In the genomic region with DNA sequence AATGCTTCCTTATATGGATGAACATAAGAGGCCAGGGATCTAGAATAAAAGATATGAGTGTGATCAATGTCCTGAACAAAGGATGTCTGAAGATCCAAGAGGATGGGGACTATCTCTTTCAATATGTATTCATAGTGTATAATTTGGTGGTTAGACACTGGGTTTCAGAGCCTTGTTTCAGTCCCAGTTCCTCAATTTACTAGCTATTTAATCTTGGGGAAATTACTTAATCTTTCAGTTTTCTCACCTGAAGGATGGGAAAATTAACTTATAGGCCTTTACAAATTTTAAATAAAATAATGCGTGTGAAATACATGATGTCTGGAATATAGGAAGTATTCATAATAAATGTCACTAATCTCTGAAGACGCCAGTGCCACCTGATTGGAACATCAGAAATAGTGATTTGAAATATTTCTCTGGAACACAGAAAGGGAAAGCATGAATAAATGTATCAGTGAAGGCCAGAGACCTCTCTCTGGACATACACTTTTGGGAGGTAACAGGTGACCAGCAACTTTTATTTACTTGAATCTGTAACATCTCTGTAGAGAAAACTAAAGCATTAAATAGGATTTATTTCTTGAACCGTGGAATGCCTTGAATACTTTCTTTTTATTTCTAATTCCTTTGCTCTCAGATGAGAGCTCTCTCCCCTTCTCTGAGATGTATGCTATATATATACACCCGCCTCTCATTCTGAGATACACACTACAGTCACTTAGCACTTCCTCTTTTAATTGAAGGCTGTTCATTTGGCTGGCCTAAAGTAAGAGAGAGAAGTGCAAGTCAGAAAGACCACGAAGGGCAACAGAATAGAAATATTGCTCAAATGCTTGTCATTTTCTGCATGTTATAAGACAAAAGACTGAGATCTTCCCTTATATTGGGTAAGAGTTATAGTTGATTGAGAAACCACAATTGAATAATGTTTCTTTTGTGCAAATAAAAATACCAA, we compare ENCODE assay signal across 1 cellular context.
TF ChIP-seq lines count a peak whose summit lies in the region.

No MANE protein-coding gene starts in this region.

TF ChIP-seq in GM23338, 12 proteins besides CTCF, POLR2A, EP300 and RAD21 (continued from another document):
- TF ChIP-seq CREB1 (CRISPR knock-in tag; IDR thresholded peaks at IDR 0.05; ENCODE audit: low read depth): no peak
- no peak for TF ChIP-seq EZH2 (IDR thresholded peaks at IDR 0.05; ENCODE audit: low read depth, unreplicated experiment)
- no peak for TF ChIP-seq ZNF331 (CRISPR knock-in tag; IDR thresholded peaks at IDR 0.05; ENCODE audit: low read depth)
- no peak for TF ChIP-seq JUNB (IDR thresholded peaks at IDR 0.05; ENCODE audit: unreplicated experiment)
- TF ChIP-seq ZNF114 (CRISPR knock-in tag; IDR thresholded peaks at IDR 0.05): no peak
- TF ChIP-seq ETS1 (IDR thresholded peaks at IDR 0.05): no peak
- no peak for TF ChIP-seq POLR2AphosphoS5 (IDR thresholded peaks at IDR 0.05; ENCODE audit: low read depth)
- no peak for TF ChIP-seq REST (IDR thresholded peaks at IDR 0.05; ENCODE audit: unreplicated experiment)
- no peak for TF ChIP-seq STAT1 (IDR thresholded peaks at IDR 0.05; ENCODE audit: unreplicated experiment)
- no peak for TF ChIP-seq NANOG (IDR thresholded peaks at IDR 0.05; ENCODE audit: borderline replicate concordance)
